ENCODE assay signal across 19 cellular contexts in the genomic region with DNA sequence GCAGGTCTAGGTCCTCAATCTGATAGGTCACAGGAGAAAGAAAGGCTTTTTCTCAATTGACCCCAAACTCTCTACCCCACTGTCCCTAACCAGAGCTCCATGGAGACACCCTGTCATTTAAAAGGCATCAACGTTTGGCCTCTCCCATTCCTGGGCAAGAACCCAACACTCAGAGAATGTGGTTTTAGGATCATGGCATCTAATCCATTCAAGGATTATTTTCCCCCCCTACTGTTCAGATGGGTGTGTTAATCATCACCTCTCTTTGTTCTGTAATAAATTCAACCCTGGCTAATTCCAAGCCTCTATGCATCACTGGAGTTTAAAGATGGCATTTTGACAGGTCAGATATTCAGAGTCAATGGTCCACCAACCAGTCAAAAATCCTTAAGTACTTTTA. TPM values are rescaled to one million over a fixed set of nuclear protein-coding genes. Genes with fewer than 3 reads are reported as not detected.
DNase-seq lines count a peak whose midpoint lies in the region; ATAC-seq and TF ChIP-seq lines count a peak whose summit lies in the region.
"Had no signal": no experiment of that assay in that cellular context is flagged by ENCODE, and none has a peak within 500 bp of the region (broad histone marks: within the 10 kb centered on the region; RNA-seq: fewer than 3 reads in every experiment).

No MANE protein-coding gene starts in this region.

- H3K27ac ChIP-seq in PC-3 (ENCODE audit: low read length) (no peak overlapping the region), aorta (ENCODE audit: low read depth in 1 of 2, low read length in 2 of 2) (no peak overlapping the region)
- H3K27ac ChIP-seq: hepatocyte had no signal

- H3K27me3 ChIP-seq in PC-3 (ENCODE audit: low read length): no peaks in the 10 kb centered on the region
- H3K27me3 ChIP-seq in aorta (ENCODE audit: control insufficient read depth in 1 of 2, insufficient read depth in 2 of 2, low read length in 1 of 2): no peaks in the 10 kb centered on the region
- H3K27me3 ChIP-seq: hepatocyte had no signal

- DNase-seq in A172 (ENCODE audit: low spot score) (peak; percentile 69), GM03348 (ENCODE audit: low spot score) (peak; percentile 55), PC-3 (peak; percentile 58), glomerular visceral epithelial cell (ENCODE audit: extremely low spot score) (peak; percentile 84), aorta (no peak), KBM-7 (no peak), OCI-M2 (lab: John Stamatoyannopoulos, UW; ENCODE audit: unreplicated experiment) (no peak)
- DNase-seq in activated T-cell treated with anti-CD3 and anti-CD28 coated beads, Interleukin-2, amount 50 U/mL, for 48 hours: no peak
- DNase-seq: activated CD4-positive, CD25-positive, alpha-beta regulatory T cell treated with anti-CD3 and anti-CD28 coated beads, Interleukin-2, amount 50 U/mL, for 72 hours; activated CD8-positive, alpha-beta memory T cell treated with anti-CD3 and anti-CD28 coated beads, Interleukin-2, amount 10 ng/mL, durations not matched to agents 7 days and 5 days; CD8-positive, alpha-beta T cell; effector memory CD8-positive, alpha-beta T cell; GOT3; mesenchymal stem cell; NCI-H1105 treated with DMSO at 0.1 percent for 48 hours; NCI-H2171; stimulated activated naive CD4-positive, alpha-beta T cell had no signal

- in situ Hi-C loops in KBM-7 (cut with MboI; ENCODE audit: low pct_unique_long_range_greater_than_20kb, low sequenced_read_pairs): no loop called here

- ATAC-seq in PC-3 (no peak), aorta (ENCODE audit: low FRiP score) (no peak)
- ATAC-seq: activated CD8-positive, alpha-beta memory T cell treated with anti-CD3 and anti-CD28 coated beads, Interleukin-2, amount 10 ng/mL, durations not matched to agents 7 days and 5 days; CD8-positive, alpha-beta T cell; effector memory CD8-positive, alpha-beta T cell had no signal

- no peak overlapping the region for H3K4me2 ChIP-seq in PC-3 (ENCODE audit: low read length)
- H3K4me2 ChIP-seq: hepatocyte had no signal

- H3K36me3 ChIP-seq in PC-3 (ENCODE audit: low read depth, low read length) (no peaks in the 10 kb centered on the region), aorta (ENCODE audit: control insufficient read depth in 1 of 2, insufficient read depth in 2 of 2, low read length in 1 of 2) (no peaks in the 10 kb centered on the region)

- H3F3A ChIP-seq in PC-3 (ENCODE audit: low read length, unreplicated experiment): no peaks in the 10 kb centered on the region

- H3K79me2 ChIP-seq in PC-3 (ENCODE audit: low read length): no peaks in the 10 kb centered on the region
- H3K79me2 ChIP-seq: hepatocyte had no signal

- H3K9me2 ChIP-seq in PC-3 (replicated peaks; ENCODE audit: low read length): no peaks in the 10 kb centered on the region

- WGBS in aorta, 2 donors: 22 to 28% methylated on average over 1 of the region's 1 CpG

- TF ChIP-seq CTCF in PC-3 (conservative IDR thresholded peaks at IDR 0.05; ENCODE audit: low read depth, low read length): no peak

- no peaks in the 10 kb centered on the region for H4K20me1 ChIP-seq in PC-3 (ENCODE audit: low read length)

- intact Hi-C loops in PC-3 (cut with micrococcal nuclease) (no loop called here), aorta (cut with DNase I) (no loop called here)

- CTCF ChIA-PET in PC-3 (lab: Charles Lee): no interaction called here

- no peak overlapping the region for H2AFZ ChIP-seq in PC-3 (ENCODE audit: low read length)
- H2AFZ ChIP-seq: hepatocyte had no signal

- POLR2A ChIA-PET in PC-3 (lab: Charles Lee; ENCODE audit: unreplicated experiment): no interaction called here

- no peak overlapping the region for H3K9ac ChIP-seq in PC-3 (ENCODE audit: low read length)

- BruUV-seq in PC-3 (replicated peaks; lab: Mats Ljungman, UMichigan): no TSS peak

- H3K4me3 ChIP-seq in PC-3 (ENCODE audit: low read length) (no peak overlapping the region), aorta (ENCODE audit: low read length in 2 of 2) (no peak overlapping the region)
- H3K4me3 ChIP-seq: hepatocyte had no signal

- H3K9me3 ChIP-seq in PC-3 (ENCODE audit: low read length): no peaks in the 10 kb centered on the region
- no peaks in the 10 kb centered on the region for H3K9me3 ChIP-seq in aorta (ENCODE audit: control insufficient read depth, low read length)

- peaks cover 27% of the 10 kb centered on the region for H3K4me1 ChIP-seq in PC-3 (ENCODE audit: insufficient read depth, low read length)
- H3K4me1 ChIP-seq in aorta (ENCODE audit: control insufficient read depth in 1 of 2, insufficient read depth in 2 of 2, low read length in 2 of 2): no peaks in the 10 kb centered on the region

RNA-seq across cellular contexts. Expression of a gene that starts 42.7 kb away (rescaled TPM):
- total RNA-seq in A172 (2014; rRNA removed; shearing (Covaris generic)): not detected in 2 replicates
- total RNA-seq in PC-3 (2014; rRNA removed): 0.58 TPM in 1 of 2 replicates, not detected in the other
- total RNA-seq in aorta: 1 to 10 TPM; 2.2 to 2.3 TPM
- 1 to 10 TPM; 1.6 to 3.1 TPM for polyA plus RNA-seq in aorta
- total RNA-seq: activated CD8-positive, alpha-beta memory T cell treated with anti-CD3 and anti-CD28 coated beads, Interleukin-2, amount 10 ng/mL, durations not matched to agents 7 days and 5 days had no signal
- polyA plus RNA-seq: keratinocyte had no signal

Comparison
In these comparisons a context has a peak if more than half of its experiments do, and no peak if none do; other contexts are left out.
1. DNase-seq: peak in A172 (single experiment), GM03348 (single experiment), PC-3 (single experiment) and glomerular visceral epithelial cell (single experiment); none in aorta (0 of 2), KBM-7 (single experiment), OCI-M2 (single experiment) and activated T-cell treated with anti-CD3 and anti-CD28 coated beads, Interleukin-2, amount 50 U/mL, for 48 hours (0 of 2).